In genomic region chr9:9751996-9752395, GRCh38 we compare ENCODE assay signal across 25 cellular contexts.
"Had no signal": no experiment of that assay in that cellular context is flagged by ENCODE, and none has a peak within 500 bp of the region (broad histone marks: within the 10 kb centered on the region; RNA-seq: fewer than 3 reads in every experiment).

No MANE protein-coding gene starts in this region.

- H3K36me3 ChIP-seq: esophagus squamous epithelium, heart left ventricle, left lung, ovary, sigmoid colon, stomach, tibial artery had no signal

- H3K9me3 ChIP-seq: esophagus squamous epithelium, left lung, ovary, sigmoid colon, stomach, tibial artery had no signal

- H3K4me3 Mint-ChIP-seq: naive thymus-derived CD4-positive, alpha-beta T cell; nephron; stimulated activated effector memory CD8-positive, alpha-beta T cell treated with anti-CD3 and anti-CD28 coated beads, Interleukin-12 subunit alpha, Interleukin-12 subunit beta, amount 100 ng/mL, for 72 hours; type B pancreatic cell had no signal

- H3K4me1 ChIP-seq: esophagus squamous epithelium, heart left ventricle, left lung had no signal

- H3K27ac Mint-ChIP-seq: naive thymus-derived CD4-positive, alpha-beta T cell; stimulated activated effector memory CD8-positive, alpha-beta T cell treated with anti-CD3 and anti-CD28 coated beads, Interleukin-12 subunit alpha, Interleukin-12 subunit beta, amount 100 ng/mL, for 72 hours; type B pancreatic cell had no signal

- H3K36me3 Mint-ChIP-seq: naive thymus-derived CD4-positive, alpha-beta T cell; stimulated activated effector memory CD8-positive, alpha-beta T cell treated with anti-CD3 and anti-CD28 coated beads, Interleukin-12 subunit alpha, Interleukin-12 subunit beta, amount 100 ng/mL, for 72 hours; type B pancreatic cell had no signal

- H3K27me3 ChIP-seq: esophagus squamous epithelium, heart left ventricle, hepatocyte, left lung, ovary, sigmoid colon, stomach, tibial artery had no signal

- H3K9me3 Mint-ChIP-seq: nephron had no signal

- H3K4me3 ChIP-seq: coronary artery, esophagus squamous epithelium, heart left ventricle, hepatocyte, left lung, ovary, sigmoid colon, stomach, tibial artery had no signal

- ATAC-seq: heart left ventricle; left lung; naive thymus-derived CD4-positive, alpha-beta T cell; stimulated activated effector memory CD8-positive, alpha-beta T cell treated with anti-CD3 and anti-CD28 coated beads, Interleukin-12 subunit alpha, Interleukin-12 subunit beta, amount 100 ng/mL, for 72 hours had no signal

- H3K27ac ChIP-seq: esophagus squamous epithelium, heart left ventricle, hepatocyte, left lung, ovary, stomach had no signal

- DNase-seq: dermis blood vessel endothelial cell; effector memory CD4-positive, alpha-beta T cell; esophagus squamous epithelium; heart left ventricle; left cardiac atrium; left lung; mesendoderm; midbrain; naive thymus-derived CD4-positive, alpha-beta T cell; nucleus accumbens; posterior cingulate gyrus; retina; sigmoid colon; stimulated activated CD4-positive, alpha-beta T cell treated with anti-CD3 and anti-CD28 coated beads, Interleukin-2, amount 100 ng/mL, for 24 hours; stimulated activated CD4-positive, alpha-beta T cell treated with anti-CD3 and anti-CD28 coated beads, Interleukin-4, amount 100 ng/mL, for 24 hours; stimulated activated naive CD4-positive, alpha-beta T cell treated with Interleukin-2 at 50 U/mL for 16 hours; stomach had no signal

- H3K27me3 Mint-ChIP-seq: naive thymus-derived CD4-positive, alpha-beta T cell; type B pancreatic cell had no signal

- FAIRE-seq: endothelial cell of umbilical vein had no signal

- H3K4me1 Mint-ChIP-seq: naive thymus-derived CD4-positive, alpha-beta T cell; stimulated activated effector memory CD8-positive, alpha-beta T cell treated with anti-CD3 and anti-CD28 coated beads, Interleukin-12 subunit alpha, Interleukin-12 subunit beta, amount 100 ng/mL, for 72 hours had no signal
